7 cellular contexts compared by ENCODE assay signal in genomic region chr18:8920856-8921787, GRCh38.
DNase-seq lines count a peak whose midpoint lies in the region; ATAC-seq, FAIRE-seq and TF ChIP-seq lines count a peak whose summit lies in the region.
"Not testable (repeated sequence)": the region's sequence is repeated elsewhere in the genome, so short reads cannot be mapped to it uniquely, and the experiment has no call there.

No MANE protein-coding gene starts in this region.

- peak; percentile 18; the same call in 1 of the 2 replicates for TF ChIP-seq CTCF in C4-2B (conservative IDR thresholded peaks at IDR 0.05)
- peak; percentile 18 for TF ChIP-seq CTCF in GM06990 (IDR thresholded peaks at IDR 0.05; ENCODE audit: insufficient read depth, low read length, poor library complexity, severe bottlenecking)
- TF ChIP-seq CTCF in IMR-90 (conservative IDR thresholded peaks at IDR 0.05; ENCODE audit: low read depth, low read length); endothelial cell of umbilical vein (IDR thresholded peaks at IDR 0.05; ENCODE audit: extremely low read depth in 1 of 2, insufficient read depth in 1 of 2, low read depth in 1 of 2, low read length in 2 of 2): not testable (repeated sequence)
- TF ChIP-seq CTCF in OCI-LY7 (conservative IDR thresholded peaks at IDR 0.05; ENCODE audit: low read length), result peak; percentile 75
- TF ChIP-seq CTCF in astrocyte of the spinal cord (IDR thresholded peaks at IDR 0.05; ENCODE audit: low read depth, low read length), result peak; percentile 15
- TF ChIP-seq CTCF in foreskin keratinocyte (conservative IDR thresholded peaks at IDR 0.05), result peak; percentile 54

- not testable (repeated sequence) for H4K5ac ChIP-seq in IMR-90 (ENCODE audit: low read depth, low read length)

- not testable (repeated sequence) for H2BK120ac ChIP-seq in IMR-90 (ENCODE audit: low read depth, low read length)

- H3K79me2 ChIP-seq in OCI-LY7 (ENCODE audit: insufficient read depth, low read depth, low read length); endothelial cell of umbilical vein (ENCODE audit: control insufficient read depth, insufficient read depth, low read length): not testable (repeated sequence)

- not testable (repeated sequence) for H3K27me3 ChIP-seq in GM06990 (replicated peaks; ENCODE audit: control insufficient read depth, insufficient read depth, low read length); IMR-90 (ENCODE audit: control insufficient read depth, insufficient read depth, low read length); endothelial cell of umbilical vein (ENCODE audit: control insufficient read depth in 2 of 2, insufficient read depth in 2 of 2, low read length in 2 of 2); foreskin keratinocyte

- not testable (repeated sequence) for H3K79me1 ChIP-seq in IMR-90 (ENCODE audit: low read depth in 1 of 2, low read length in 2 of 2)

- POLR2A ChIA-PET in IMR-90 (lab: Charles Lee; ENCODE audit: unreplicated experiment), result not testable (repeated sequence)
- POLR2A ChIA-PET in OCI-LY7 (lab: Charles Lee), result interaction anchor here (0.6 to 2.2 kb wide), 5 partner anchors 8 to 21 kb away, joined by 3 to 8 read pairs (median 4); no protein-coding TSS in a partner anchor
- POLR2A ChIA-PET in endothelial cell of umbilical vein (lab: Charles Lee), result interaction anchor here (0.6 kb wide), 1 partner anchor 121 kb away, joined by 4 read pairs; no protein-coding TSS in a partner anchor

- BruUV-seq in IMR-90 (replicated peaks; lab: Mats Ljungman, UMichigan); OCI-LY7 (replicated peaks; lab: Mats Ljungman, UMichigan); endothelial cell of umbilical vein (replicated peaks; lab: Mats Ljungman, UMichigan): not testable (repeated sequence)

- H2AK9ac ChIP-seq in IMR-90 (replicated peaks; ENCODE audit: low read depth, low read length, poor library complexity), result not testable (repeated sequence)

- not testable (repeated sequence) for H4K8ac ChIP-seq in IMR-90 (ENCODE audit: low read depth in 2 of 2, low read length in 2 of 2)

- not testable (repeated sequence) for TF ChIP-seq POLR2A in IMR-90 (IDR thresholded peaks at IDR 0.05; ENCODE audit: low read depth, low read length); endothelial cell of umbilical vein (IDR thresholded peaks at IDR 0.05; ENCODE audit: low read depth, low read length)

- not testable (repeated sequence) for H3K14ac ChIP-seq in IMR-90 (replicated peaks; ENCODE audit: low read depth, low read length)

- CTCF ChIA-PET in IMR-90 (lab: Yijun Ruan, JAX) (interaction anchor here (0.7 kb wide), 1 partner anchor 213 kb away, joined by 3 read pairs; no protein-coding TSS in a partner anchor), OCI-LY7 (lab: Charles Lee; ENCODE audit: unreplicated experiment) (interaction anchor here (0.6 kb wide), 1 partner anchor 57 kb away, joined by 3 read pairs; no protein-coding TSS in a partner anchor), endothelial cell of umbilical vein (lab: Charles Lee) (interaction anchor here (0.8 to 1.3 kb wide), 3 partner anchors 10 to 224 kb away, joined by 4 to 5 read pairs (median 4); no protein-coding TSS in a partner anchor)

- H3K4me1 ChIP-seq in IMR-90 (ENCODE audit: control insufficient read depth, insufficient read depth, low read length); OCI-LY7 (ENCODE audit: insufficient read depth, low read length, poor library complexity, severe bottlenecking); endothelial cell of umbilical vein (ENCODE audit: control insufficient read depth, extremely low read depth, insufficient read depth, low read length); foreskin keratinocyte: not testable (repeated sequence)

- H2BK20ac ChIP-seq in IMR-90 (ENCODE audit: low read depth, low read length), result not testable (repeated sequence)

- H3K4me2 ChIP-seq in IMR-90 (ENCODE audit: low read depth, low read length); OCI-LY7 (ENCODE audit: low read length); endothelial cell of umbilical vein (ENCODE audit: insufficient read depth, low read length): not testable (repeated sequence)

- 0 out of 2 replicates have a peak overlapping the region, but pooled peaks have one; percentile 27 for H3K4ac ChIP-seq in IMR-90 (ENCODE audit: low read depth, low read length)

- not testable (repeated sequence) for H3K27ac ChIP-seq in C4-2B; IMR-90 (ENCODE audit: insufficient read depth, low read length); endothelial cell of umbilical vein (ENCODE audit: insufficient read depth, low read depth, low read length); foreskin keratinocyte
- H3K27ac ChIP-seq in OCI-LY7 (ENCODE audit: low read depth, low read length, poor library complexity, severe bottlenecking), result peak overlapping the region; percentile 14

- FAIRE-seq in endothelial cell of umbilical vein (lab: Jason Lieb, UNC), result peak; percentile 47

- not testable (repeated sequence) for H2BK5ac ChIP-seq in IMR-90 (ENCODE audit: low read depth, low read length, poor library complexity, severe bottlenecking)

- not testable (repeated sequence) for H3K9me1 ChIP-seq in IMR-90 (ENCODE audit: insufficient read depth, low read length); endothelial cell of umbilical vein (replicated peaks; ENCODE audit: control insufficient read depth, extremely low read depth, insufficient read depth, low read length)

- not testable (repeated sequence) for DNase-seq in GM06990 (ENCODE audit: extremely low read depth, insufficient read length); IMR-90; astrocyte of the spinal cord (ENCODE audit: low read depth, low spot score); endothelial cell of umbilical vein (ENCODE audit: low read depth, low spot score); foreskin keratinocyte
- DNase-seq in OCI-LY7 (ENCODE audit: low spot score), result peak; percentile 44

- H4K20me1 ChIP-seq in IMR-90 (ENCODE audit: insufficient read depth, low read length); OCI-LY7 (ENCODE audit: insufficient read depth, low read length); endothelial cell of umbilical vein (replicated peaks; ENCODE audit: control insufficient read depth, extremely low read depth, insufficient read depth, low read length): not testable (repeated sequence)

- dilution Hi-C loops in IMR-90 (cut with HindIII; ENCODE audit: low sequenced_read_pairs, unreplicated experiment); endothelial cell of umbilical vein (cut with MboI; ENCODE audit: extremely low pct_ligation_motif_present, low sequenced_read_pairs): not testable (repeated sequence)

- peak overlapping the region; percentile 64 for H2AK5ac ChIP-seq in IMR-90 (ENCODE audit: low read depth, low read length)

- H2BK15ac ChIP-seq in IMR-90 (ENCODE audit: low read depth, low read length), result not testable (repeated sequence)

- intact Hi-C loops in IMR-90 (cut with micrococcal nuclease); OCI-LY7 (cut with micrococcal nuclease; ENCODE audit: unreplicated experiment); endothelial cell of umbilical vein (cut with micrococcal nuclease): not testable (repeated sequence)

- WGBS in IMR-90 (ENCODE audit: extremely low coverage in 2 of 2, insufficient read length in 1 of 2), 2 experiments, result no CpG with 5 or more reads among the region's 7 CpGs

- TF ChIP-seq RAD21 in IMR-90 (IDR thresholded peaks at IDR 0.05; ENCODE audit: low read length), result not testable (repeated sequence)

- not testable (repeated sequence) for H2AFZ ChIP-seq in IMR-90 (replicated peaks; ENCODE audit: low read length, poor library complexity); OCI-LY7 (ENCODE audit: low read length); endothelial cell of umbilical vein (ENCODE audit: low read depth, low read length)

- H3K9me3 ChIP-seq in IMR-90 (ENCODE audit: control insufficient read depth, insufficient read depth, low read length); OCI-LY7 (ENCODE audit: low read length); endothelial cell of umbilical vein (replicated peaks; ENCODE audit: control insufficient read depth, insufficient read depth, low read length): not testable (repeated sequence)

- not testable (repeated sequence) for H3K9ac ChIP-seq in IMR-90 (ENCODE audit: low read depth, low read length); endothelial cell of umbilical vein (replicated peaks; ENCODE audit: extremely low read depth, insufficient read depth, low read length)

- not testable (repeated sequence) for H3K56ac ChIP-seq in IMR-90 (ENCODE audit: extremely low read depth, insufficient read depth, low read length)

- peak overlapping the region; percentile 6; the same call in 1 of the 2 replicates for H4K91ac ChIP-seq in IMR-90 (ENCODE audit: insufficient read depth, low read depth, low read length)

- H3K4me3 ChIP-seq in GM06990 (replicated peaks; ENCODE audit: low read depth, low read length); IMR-90 (ENCODE audit: insufficient read depth, low read depth, low read length); OCI-LY7 (ENCODE audit: low read depth, low read length, poor library complexity, severe bottlenecking); astrocyte of the spinal cord (ENCODE audit: low read depth, low read length); endothelial cell of umbilical vein (replicated peaks in 1 of 3; ENCODE audit: insufficient read depth in 1 of 3, low read depth in 1 of 3, low read length in 3 of 3): not testable (repeated sequence)

- in situ Hi-C loops in IMR-90 (cut with MboI; ENCODE audit: low sequenced_read_pairs); astrocyte of the spinal cord (cut with HindIII; ENCODE audit: low sequenced_read_pairs): not testable (repeated sequence)

- H3K9me2 ChIP-seq in OCI-LY7 (ENCODE audit: insufficient read depth, low read length), result not testable (repeated sequence)

- not testable (repeated sequence) for ATAC-seq in IMR-90 (ENCODE audit: low read depth); foreskin keratinocyte

- not testable (repeated sequence) for H3K36me3 ChIP-seq in GM06990 (ENCODE audit: control insufficient read depth, insufficient read depth, low read length); IMR-90 (ENCODE audit: control insufficient read depth, insufficient read depth, low read length); OCI-LY7 (ENCODE audit: insufficient read depth, low read length); endothelial cell of umbilical vein (ENCODE audit: control insufficient read depth in 2 of 2, extremely low read depth in 1 of 2, insufficient read depth in 2 of 2, low read length in 2 of 2)

- H3K18ac ChIP-seq in IMR-90 (ENCODE audit: low read depth, low read length), result not testable (repeated sequence)

- H3K23ac ChIP-seq in IMR-90 (ENCODE audit: low read depth, low read length), result not testable (repeated sequence)
